In genomic region chr2:47062721-47063120, GRCh38 we compare ENCODE assay signal across 11 cellular contexts.
A peak's percentile ranks its signal among the peaks of the same experiment; 100 is the strongest.
DNase-seq lines count a peak whose midpoint lies in the region; ATAC-seq and TF ChIP-seq lines count a peak whose summit lies in the region.
"Had no signal": no experiment of that assay in that cellular context is flagged by ENCODE, and none has a peak within 500 bp of the region (broad histone marks: within the 10 kb centered on the region; RNA-seq: fewer than 3 reads in every experiment).

No MANE protein-coding gene starts in this region.

- DNase-seq in HFFc6 (no peak), mesothelial cell of epicardium (ENCODE audit: low spot score in 2 of 2, unreplicated experiment in 2 of 2) (no peak), superior temporal gyrus (ENCODE audit: extremely low spot score) (peak; percentile 70), NCI-H2107 (lab: John Stamatoyannopoulos, UW) (no peak), NCI-H226 (no peak)
- no peak for DNase-seq in stimulated activated effector memory CD8-positive, alpha-beta T cell treated with anti-CD3 and anti-CD28 coated beads, Interleukin-12 subunit alpha, Interleukin-12 subunit beta, amount 100 ng/mL, for 72 hours (ENCODE audit: low spot score in 2 of 2)
- no peak for DNase-seq in activated CD4-positive, alpha-beta T cell treated with anti-CD3 and anti-CD28 coated beads, Interleukin-2, amount 10 ng/mL, durations not matched to agents 24 days and 14 days
- DNase-seq: NCI-H1436 treated with DMSO at 0.1 percent for 48 hours, NCI-H446 treated with DMSO at 0.1 percent for 48 hours had no signal

- TF ChIP-seq CTCF in HFFc6 (IDR thresholded peaks at IDR 0.05), result no peak
- no peak for TF ChIP-seq CTCF in mesothelial cell of epicardium (IDR thresholded peaks at IDR 0.05; ENCODE audit: unreplicated experiment)

- intact Hi-C loops in dendritic cell treated with granulocyte-macrophage colony-stimulating factor and Interleukin-4, amounts not matched to agents 40 ng/mL and 50 ng/mL, for 4 days (cut with micrococcal nuclease), result no loop called here
- intact Hi-C loops in activated CD4-positive, alpha-beta T cell treated with anti-CD3 and anti-CD28 coated beads, Interleukin-2, amount 10 ng/mL, durations not matched to agents 24 days and 14 days (cut with micrococcal nuclease), result no loop called here

- H3K36me3 Mint-ChIP-seq in HFFc6 (ENCODE audit: low read depth) (peaks cover 32% of the 10 kb centered on the region), mesothelial cell of epicardium (no peaks in the 10 kb centered on the region)
- H3K36me3 Mint-ChIP-seq in dendritic cell treated with granulocyte-macrophage colony-stimulating factor and Interleukin-4, amounts not matched to agents 40 ng/mL and 50 ng/mL, for 4 days (ENCODE audit: low read depth), result peaks cover 98% of the 10 kb centered on the region
- H3K36me3 Mint-ChIP-seq in stimulated activated effector memory CD8-positive, alpha-beta T cell treated with anti-CD3 and anti-CD28 coated beads, Interleukin-12 subunit alpha, Interleukin-12 subunit beta, amount 100 ng/mL, for 72 hours, result peaks cover 41% of the 10 kb centered on the region
- peaks cover 28% of the 10 kb centered on the region for H3K36me3 Mint-ChIP-seq in activated CD4-positive, alpha-beta T cell treated with anti-CD3 and anti-CD28 coated beads, Interleukin-2, amount 10 ng/mL, durations not matched to agents 24 days and 14 days (ENCODE audit: low read depth)

- H3K4me1 Mint-ChIP-seq in HFFc6 (ENCODE audit: low read depth) (peaks cover 84% of the 10 kb centered on the region), mesothelial cell of epicardium (peaks cover 55% of the 10 kb centered on the region)
- H3K4me1 Mint-ChIP-seq in dendritic cell treated with granulocyte-macrophage colony-stimulating factor and Interleukin-4, amounts not matched to agents 40 ng/mL and 50 ng/mL, for 4 days (ENCODE audit: low read depth), result peaks cover 92% of the 10 kb centered on the region
- H3K4me1 Mint-ChIP-seq in stimulated activated effector memory CD8-positive, alpha-beta T cell treated with anti-CD3 and anti-CD28 coated beads, Interleukin-12 subunit alpha, Interleukin-12 subunit beta, amount 100 ng/mL, for 72 hours, result peaks cover 13% of the 10 kb centered on the region
- peaks cover 3% of the 10 kb centered on the region for H3K4me1 Mint-ChIP-seq in activated CD4-positive, alpha-beta T cell treated with anti-CD3 and anti-CD28 coated beads, Interleukin-2, amount 10 ng/mL, durations not matched to agents 24 days and 14 days

- H3K9me3 Mint-ChIP-seq in HFFc6 (no peaks in the 10 kb centered on the region), mesothelial cell of epicardium (no peaks in the 10 kb centered on the region)
- no peaks in the 10 kb centered on the region for H3K9me3 Mint-ChIP-seq in dendritic cell treated with granulocyte-macrophage colony-stimulating factor and Interleukin-4, amounts not matched to agents 40 ng/mL and 50 ng/mL, for 4 days
- no peaks in the 10 kb centered on the region for H3K9me3 Mint-ChIP-seq in stimulated activated effector memory CD8-positive, alpha-beta T cell treated with anti-CD3 and anti-CD28 coated beads, Interleukin-12 subunit alpha, Interleukin-12 subunit beta, amount 100 ng/mL, for 72 hours
- no peaks in the 10 kb centered on the region for H3K9me3 Mint-ChIP-seq in activated CD4-positive, alpha-beta T cell treated with anti-CD3 and anti-CD28 coated beads, Interleukin-2, amount 10 ng/mL, durations not matched to agents 24 days and 14 days
- H3K9me3 Mint-ChIP-seq: activated T-helper 2 cell treated with anti-CD3 and anti-CD28 coated beads, Interferon-gamma antibody, Interleukin-2, Interleukin-4, amounts not matched to agents 10 μg/mL and 5 μg/mL and 100 μg/mL, durations not matched to agents 14 hours and 24 hours and 36 hours had no signal

- H3K27me3 Mint-ChIP-seq in HFFc6 (ENCODE audit: insufficient read depth) (no peaks in the 10 kb centered on the region; the same call in 1 of the 2 replicates), mesothelial cell of epicardium (ENCODE audit: low read depth) (no peaks in the 10 kb centered on the region)
- H3K27me3 Mint-ChIP-seq in dendritic cell treated with granulocyte-macrophage colony-stimulating factor and Interleukin-4, amounts not matched to agents 40 ng/mL and 50 ng/mL, for 4 days, result no peaks in the 10 kb centered on the region
- H3K27me3 Mint-ChIP-seq in activated CD4-positive, alpha-beta T cell treated with anti-CD3 and anti-CD28 coated beads, Interleukin-2, amount 10 ng/mL, durations not matched to agents 24 days and 14 days, result no peaks in the 10 kb centered on the region

- ATAC-seq in stimulated activated effector memory CD8-positive, alpha-beta T cell treated with anti-CD3 and anti-CD28 coated beads, Interleukin-12 subunit alpha, Interleukin-12 subunit beta, amount 100 ng/mL, for 72 hours, result no peak

- H3K27ac Mint-ChIP-seq in HFFc6 (peak overlapping the region; percentile 99), mesothelial cell of epicardium (peak overlapping the region; percentile 27)
- H3K27ac Mint-ChIP-seq in dendritic cell treated with granulocyte-macrophage colony-stimulating factor and Interleukin-4, amounts not matched to agents 40 ng/mL and 50 ng/mL, for 4 days, result peak overlapping the region; percentile 78
- H3K27ac Mint-ChIP-seq in stimulated activated effector memory CD8-positive, alpha-beta T cell treated with anti-CD3 and anti-CD28 coated beads, Interleukin-12 subunit alpha, Interleukin-12 subunit beta, amount 100 ng/mL, for 72 hours, result no peak overlapping the region
- no peak overlapping the region for H3K27ac Mint-ChIP-seq in activated CD4-positive, alpha-beta T cell treated with anti-CD3 and anti-CD28 coated beads, Interleukin-2, amount 10 ng/mL, durations not matched to agents 24 days and 14 days
- H3K27ac Mint-ChIP-seq: activated T-helper 2 cell treated with anti-CD3 and anti-CD28 coated beads, Interferon-gamma antibody, Interleukin-2, Interleukin-4, amounts not matched to agents 10 μg/mL and 5 μg/mL and 100 μg/mL, durations not matched to agents 14 hours and 24 hours and 36 hours had no signal

- H3K4me3 Mint-ChIP-seq in HFFc6 (no peak overlapping the region), mesothelial cell of epicardium (no peak overlapping the region)
- no peak overlapping the region for H3K4me3 Mint-ChIP-seq in dendritic cell treated with granulocyte-macrophage colony-stimulating factor and Interleukin-4, amounts not matched to agents 40 ng/mL and 50 ng/mL, for 4 days
- H3K4me3 Mint-ChIP-seq in stimulated activated effector memory CD8-positive, alpha-beta T cell treated with anti-CD3 and anti-CD28 coated beads, Interleukin-12 subunit alpha, Interleukin-12 subunit beta, amount 100 ng/mL, for 72 hours, result no peak overlapping the region
- H3K4me3 Mint-ChIP-seq in activated CD4-positive, alpha-beta T cell treated with anti-CD3 and anti-CD28 coated beads, Interleukin-2, amount 10 ng/mL, durations not matched to agents 24 days and 14 days, result no peak overlapping the region

Comparison
In these comparisons a context has a peak if more than half of its experiments do, and no peak if none do; other contexts are left out.
1. H3K27ac Mint-ChIP-seq: peak in HFFc6 (single experiment), dendritic cell treated with granulocyte-macrophage colony-stimulating factor and Interleukin-4, amounts not matched to agents 40 ng/mL and 50 ng/mL, for 4 days (single experiment) and mesothelial cell of epicardium (single experiment); none in stimulated activated effector memory CD8-positive, alpha-beta T cell treated with anti-CD3 and anti-CD28 coated beads, Interleukin-12 subunit alpha, Interleukin-12 subunit beta, amount 100 ng/mL, for 72 hours (single experiment) and activated CD4-positive, alpha-beta T cell treated with anti-CD3 and anti-CD28 coated beads, Interleukin-2, amount 10 ng/mL, durations not matched to agents 24 days and 14 days (single experiment).